In the genomic region with DNA sequence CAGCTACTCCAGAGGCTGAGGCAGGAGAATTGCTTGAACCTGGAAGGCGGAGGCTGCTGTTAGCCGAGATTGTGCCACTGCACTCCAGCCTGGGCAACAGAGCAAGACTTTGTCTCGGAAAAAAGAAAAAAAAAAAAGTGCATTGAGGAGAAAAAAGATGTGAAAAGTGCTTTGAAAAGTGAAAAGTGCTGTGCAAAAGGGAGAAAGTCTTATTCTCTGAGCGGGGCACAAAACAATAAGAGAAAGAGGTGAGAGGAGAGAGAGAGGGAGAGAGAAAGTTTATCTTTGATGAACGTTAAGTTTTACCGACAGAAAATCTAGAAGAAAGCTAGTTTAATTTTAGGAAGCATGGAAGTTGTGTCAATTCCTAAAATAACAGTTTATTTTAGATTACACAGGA, we compare ENCODE assay signal across 26 cellular contexts. TPM values are rescaled to one million over a fixed set of nuclear protein-coding genes. Genes with fewer than 3 reads are reported as not detected.
"Had no signal": no experiment of that assay in that cellular context is flagged by ENCODE, and none has a peak within 500 bp of the region (broad histone marks: within the 10 kb centered on the region; RNA-seq: fewer than 3 reads in every experiment).

No MANE protein-coding gene starts in this region.

- H3K4me2 ChIP-seq: hepatocyte had no signal

- H3K36me3 ChIP-seq: left lung, neutrophil, ovary, prostate gland, upper lobe of right lung had no signal

- H3K9me3 Mint-ChIP-seq: activated CD4-positive, alpha-beta T cell treated with anti-CD3 and anti-CD28 coated beads, Interleukin-2, amount 10 ng/mL, durations not matched to agents 7 days and 5 days; activated CD8-positive, alpha-beta T cell treated with anti-CD3 and anti-CD28 coated beads for 36 hours; mesothelial cell of epicardium; naive thymus-derived CD8-positive, alpha-beta T cell had no signal

- H3K4me3 ChIP-seq: hepatocyte, left lung, ovary, prostate gland, upper lobe of right lung had no signal

- H2AFZ ChIP-seq: hepatocyte had no signal

- ATAC-seq: activated CD8-positive, alpha-beta memory T cell treated with anti-CD3 and anti-CD28 coated beads, Interleukin-2, amount 10 ng/mL, durations not matched to agents 7 days and 5 days; activated CD8-positive, alpha-beta T cell treated with anti-CD3 and anti-CD28 coated beads for 36 hours; naive thymus-derived CD8-positive, alpha-beta T cell; stimulated activated naive CD8-positive, alpha-beta T cell treated with anti-CD3 and anti-CD28 coated beads, Interleukin-15, Interleukin-2, amounts not matched to agents 100 U/mL and 50 U/mL, for 24 hours; T-helper 17 cell had no signal

- H3K79me2 ChIP-seq: hepatocyte had no signal

- H3K4me1 ChIP-seq: upper lobe of right lung had no signal

- DNase-seq: activated CD4-positive, alpha-beta T cell treated with anti-CD3 and anti-CD28 coated beads, Interleukin-2, amount 10 ng/mL, durations not matched to agents 7 days and 5 days; activated CD4-positive, CD25-positive, alpha-beta regulatory T cell treated with anti-CD3 and anti-CD28 coated beads, Interleukin-2, amount 50 U/mL, for 72 hours; activated CD8-positive, alpha-beta memory T cell treated with anti-CD3 and anti-CD28 coated beads, Interleukin-2, amount 10 ng/mL, durations not matched to agents 7 days and 5 days; activated CD8-positive, alpha-beta T cell treated with anti-CD3 and anti-CD28 coated beads for 36 hours; activated effector memory CD4-positive, alpha-beta T cell treated with anti-CD3 and anti-CD28 coated beads, Interleukin-2, amount 50 U/mL, for 16 hours; activated naive CD4-positive, alpha-beta T cell treated with anti-CD3 and anti-CD28 coated beads, Interleukin-2, amount 50 U/mL, for 16 hours; activated T-cell treated with anti-CD3 and anti-CD28 coated beads for 4 hours; anterior cingulate cortex; caudate nucleus; dermis blood vessel endothelial cell; effector CD8-positive, alpha-beta T cell; foreskin melanocyte; kidney glomerular epithelial cell; left lung; mammary epithelial cell; naive thymus-derived CD8-positive, alpha-beta T cell; ovary; stimulated activated CD4-positive, alpha-beta T cell treated with anti-CD3 and anti-CD28 coated beads, Interleukin-4, amount 100 ng/mL, for 24 hours; stimulated activated naive CD8-positive, alpha-beta T cell treated with anti-CD3 and anti-CD28 coated beads, Interleukin-15, Interleukin-2, amounts not matched to agents 100 U/mL and 50 U/mL, for 24 hours; T-helper 17 cell; upper lobe of right lung had no signal

- H3K27ac Mint-ChIP-seq: activated CD8-positive, alpha-beta memory T cell treated with anti-CD3 and anti-CD28 coated beads, Interleukin-2, amount 10 ng/mL, durations not matched to agents 7 days and 5 days; activated CD8-positive, alpha-beta T cell treated with anti-CD3 and anti-CD28 coated beads for 36 hours; naive thymus-derived CD8-positive, alpha-beta T cell; T-helper 17 cell had no signal

- H3K4me3 Mint-ChIP-seq: activated CD4-positive, alpha-beta T cell treated with anti-CD3 and anti-CD28 coated beads, Interleukin-2, amount 10 ng/mL, durations not matched to agents 7 days and 5 days; activated CD8-positive, alpha-beta memory T cell treated with anti-CD3 and anti-CD28 coated beads, Interleukin-2, amount 10 ng/mL, durations not matched to agents 7 days and 5 days; activated CD8-positive, alpha-beta T cell treated with anti-CD3 and anti-CD28 coated beads for 36 hours; naive thymus-derived CD8-positive, alpha-beta T cell; T-helper 17 cell had no signal

- H3K36me3 Mint-ChIP-seq: activated CD8-positive, alpha-beta memory T cell treated with anti-CD3 and anti-CD28 coated beads, Interleukin-2, amount 10 ng/mL, durations not matched to agents 7 days and 5 days; brain; mesothelial cell of epicardium; naive thymus-derived CD8-positive, alpha-beta T cell had no signal

- H3K27ac ChIP-seq: hepatocyte, left lung, neutrophil, ovary, prostate gland, upper lobe of right lung had no signal

- H3K9me3 ChIP-seq: left lung, neutrophil, ovary, prostate gland, upper lobe of right lung had no signal

RNA-seq across cellular contexts. Expression of a gene that starts 3.9 kb away (rescaled TPM):
- total RNA-seq: dermis blood vessel endothelial cell, mammary epithelial cell, upper lobe of right lung had no signal
